1 cellular context compared by ENCODE assay signal in the genomic region with DNA sequence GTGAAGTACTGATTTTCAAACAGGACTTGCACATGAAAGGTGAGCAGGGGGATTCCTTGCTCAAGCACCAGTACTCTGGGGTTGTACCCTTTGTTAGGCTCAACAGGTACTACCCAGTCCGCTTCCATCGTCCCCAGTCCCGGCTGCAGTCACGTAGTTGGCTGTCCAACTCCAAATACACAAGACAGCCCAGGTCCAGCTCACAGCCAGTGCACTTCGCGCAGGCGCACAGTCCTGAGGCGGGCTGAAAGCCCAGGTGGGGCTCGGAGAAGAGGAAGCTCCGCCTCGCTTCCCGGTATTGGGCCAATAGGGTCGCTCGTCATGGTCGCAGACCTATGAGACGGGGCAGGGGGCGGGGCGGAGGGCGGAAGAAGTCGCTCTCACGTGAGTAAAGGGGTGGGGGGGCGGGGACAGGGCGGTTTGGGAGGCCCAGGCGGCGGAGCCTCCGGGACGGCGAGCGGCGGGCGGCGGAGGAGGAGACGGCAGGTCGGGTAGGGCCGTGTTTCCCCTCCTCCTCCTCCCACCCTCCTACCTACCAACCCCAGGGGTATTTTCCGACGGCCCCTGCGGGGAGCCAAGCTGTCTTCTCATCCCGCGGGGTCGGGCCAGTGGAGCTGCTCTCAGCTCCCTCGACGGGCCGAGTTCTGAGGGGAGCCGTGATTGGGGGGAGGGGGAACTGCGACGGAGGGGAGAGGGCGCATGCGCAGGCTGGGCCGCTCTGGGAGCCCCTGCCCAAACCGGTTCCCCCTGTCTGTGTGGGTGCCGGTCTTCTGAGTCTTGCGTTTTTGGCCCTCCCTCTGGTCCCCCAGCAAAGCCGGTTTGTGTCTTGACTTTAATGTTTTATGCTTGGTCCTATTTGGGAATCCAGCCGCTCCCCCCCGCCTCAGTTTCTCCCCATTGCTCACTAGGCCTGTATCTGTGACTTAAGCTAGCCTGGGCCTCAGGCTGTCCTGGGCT.
TF ChIP-seq lines count a peak whose summit lies in the region.

TSS of gene RABGAP1 (plus strand) at position 418 of the 957 bp plus-strand sequence. CDS start 16,040 bp downstream, outside the sequence.

TF ChIP-seq in neural cell, 6 proteins besides CTCF, POLR2A, EP300 and RAD21:
- TF ChIP-seq, protein P1, sequence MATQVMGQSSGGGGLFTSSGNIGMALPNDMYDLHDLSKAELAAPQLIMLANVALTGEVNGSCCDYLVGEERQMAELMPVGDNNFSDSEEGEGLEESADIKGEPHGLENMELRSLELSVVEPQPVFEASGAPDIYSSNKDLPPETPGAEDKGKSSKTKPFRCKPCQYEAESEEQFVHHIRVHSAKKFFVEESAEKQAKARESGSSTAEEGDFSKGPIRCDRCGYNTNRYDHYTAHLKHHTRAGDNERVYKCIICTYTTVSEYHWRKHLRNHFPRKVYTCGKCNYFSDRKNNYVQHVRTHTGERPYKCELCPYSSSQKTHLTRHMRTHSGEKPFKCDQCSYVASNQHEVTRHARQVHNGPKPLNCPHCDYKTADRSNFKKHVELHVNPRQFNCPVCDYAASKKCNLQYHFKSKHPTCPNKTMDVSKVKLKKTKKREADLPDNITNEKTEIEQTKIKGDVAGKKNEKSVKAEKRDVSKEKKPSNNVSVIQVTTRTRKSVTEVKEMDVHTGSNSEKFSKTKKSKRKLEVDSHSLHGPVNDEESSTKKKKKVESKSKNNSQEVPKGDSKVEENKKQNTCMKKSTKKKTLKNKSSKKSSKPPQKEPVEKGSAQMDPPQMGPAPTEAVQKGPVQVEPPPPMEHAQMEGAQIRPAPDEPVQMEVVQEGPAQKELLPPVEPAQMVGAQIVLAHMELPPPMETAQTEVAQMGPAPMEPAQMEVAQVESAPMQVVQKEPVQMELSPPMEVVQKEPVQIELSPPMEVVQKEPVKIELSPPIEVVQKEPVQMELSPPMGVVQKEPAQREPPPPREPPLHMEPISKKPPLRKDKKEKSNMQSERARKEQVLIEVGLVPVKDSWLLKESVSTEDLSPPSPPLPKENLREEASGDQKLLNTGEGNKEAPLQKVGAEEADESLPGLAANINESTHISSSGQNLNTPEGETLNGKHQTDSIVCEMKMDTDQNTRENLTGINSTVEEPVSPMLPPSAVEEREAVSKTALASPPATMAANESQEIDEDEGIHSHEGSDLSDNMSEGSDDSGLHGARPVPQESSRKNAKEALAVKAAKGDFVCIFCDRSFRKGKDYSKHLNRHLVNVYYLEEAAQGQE (IDR thresholded peaks at IDR 0.05; ENCODE audit: borderline replicate concordance): peak; percentile 59
- TF ChIP-seq MXI1 (conservative IDR thresholded peaks at IDR 0.05; ENCODE audit: poor library complexity, severe bottlenecking) (peak; percentile 59), POLR2AphosphoS5 (IDR thresholded peaks at IDR 0.05) (peak; percentile 94), SMC3 (conservative IDR thresholded peaks at IDR 0.05; ENCODE audit: poor library complexity) (no peak)
